In the genomic region with DNA sequence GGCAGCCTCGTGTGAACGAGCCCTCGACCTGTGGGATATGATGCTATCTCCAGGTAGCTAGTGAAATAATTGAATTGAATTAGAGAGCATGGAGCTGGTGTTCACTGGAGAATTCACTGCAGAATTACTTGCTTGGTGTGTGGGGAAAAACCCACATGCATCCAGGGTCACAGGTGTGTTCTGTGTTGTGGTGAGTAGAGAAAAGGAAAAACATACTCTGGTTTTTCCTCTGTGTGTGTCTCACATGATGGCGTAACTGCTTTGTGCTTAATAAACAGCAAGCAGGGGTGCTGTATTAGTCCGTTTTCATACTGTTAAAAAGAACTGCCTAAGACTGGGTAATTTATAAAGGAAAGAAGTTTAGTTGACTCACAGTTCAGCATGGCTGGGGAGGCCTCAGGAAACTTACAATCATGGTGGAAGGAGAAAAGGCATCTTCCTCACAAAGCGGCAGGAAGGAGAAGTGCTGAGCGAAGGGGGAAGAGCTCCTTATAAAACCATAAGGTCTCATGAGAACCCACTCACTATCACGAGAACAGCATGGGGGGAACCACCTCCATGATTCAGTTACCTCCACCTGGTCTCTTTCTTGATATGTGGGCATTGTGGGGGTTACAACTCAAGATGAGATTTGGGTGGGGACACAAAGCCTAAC, we compare ENCODE assay signal across 24 cellular contexts.
DNase-seq lines count a peak whose midpoint lies in the region; TF ChIP-seq lines count a peak whose summit lies in the region.
"Had no signal": no experiment of that assay in that cellular context is flagged by ENCODE, and none has a peak within 500 bp of the region (broad histone marks: within the 10 kb centered on the region; RNA-seq: fewer than 3 reads in every experiment).

No MANE protein-coding gene starts in this region.

- intact Hi-C loops in activated CD4-positive, alpha-beta memory T cell treated with anti-CD3 and anti-CD28 coated beads for 36 hours (cut with micrococcal nuclease), result no loop called here

- no peak overlapping the region for H3K4me3 Mint-ChIP-seq in activated CD4-positive, alpha-beta memory T cell treated with anti-CD3 and anti-CD28 coated beads for 36 hours
- no peak overlapping the region for H3K4me3 Mint-ChIP-seq in activated CD4-positive, alpha-beta memory T cell treated with anti-CD3 and anti-CD28 coated beads, Interleukin-2, amount 10 ng/mL, durations not matched to agents 7 days and 5 days
- no peak overlapping the region for H3K4me3 Mint-ChIP-seq in activated naive CD8-positive, alpha-beta T cell treated with anti-CD3 and anti-CD28 coated beads for 36 hours
- H3K4me3 Mint-ChIP-seq: natural killer cell treated with Interleukin-12 subunit alpha and Interleukin-12 subunit beta and Interleukin-15 and Interleukin-18, amount 100 ng/mL, for 72 hours had no signal

- H3K27ac ChIP-seq in KOPT-K1 (ENCODE audit: low read depth, low read length, poor library complexity, severe bottlenecking) (peak overlapping the region; percentile 57), neutrophil (peak overlapping the region; percentile 41), SJCRH30 (no peak overlapping the region)
- H3K27ac ChIP-seq: BLaER1, SK-N-MC, vagina had no signal

- H3K36me3 Mint-ChIP-seq in activated CD4-positive, alpha-beta memory T cell treated with anti-CD3 and anti-CD28 coated beads for 36 hours, result peaks cover 14% of the 10 kb centered on the region
- peaks cover 44% of the 10 kb centered on the region for H3K36me3 Mint-ChIP-seq in activated CD4-positive, alpha-beta memory T cell treated with anti-CD3 and anti-CD28 coated beads, Interleukin-2, amount 10 ng/mL, durations not matched to agents 7 days and 5 days (ENCODE audit: low read depth)
- H3K36me3 Mint-ChIP-seq in activated naive CD8-positive, alpha-beta T cell treated with anti-CD3 and anti-CD28 coated beads for 36 hours, result peaks cover 58% of the 10 kb centered on the region
- H3K36me3 Mint-ChIP-seq: natural killer cell treated with Interleukin-12 subunit alpha and Interleukin-12 subunit beta and Interleukin-15 and Interleukin-18, amount 100 ng/mL, for 72 hours had no signal

- H3K27me3 Mint-ChIP-seq in activated CD4-positive, alpha-beta memory T cell treated with anti-CD3 and anti-CD28 coated beads for 36 hours, result no peaks in the 10 kb centered on the region
- H3K27me3 Mint-ChIP-seq in activated CD4-positive, alpha-beta memory T cell treated with anti-CD3 and anti-CD28 coated beads, Interleukin-2, amount 10 ng/mL, durations not matched to agents 7 days and 5 days, result no peaks in the 10 kb centered on the region
- H3K27me3 Mint-ChIP-seq in activated naive CD8-positive, alpha-beta T cell treated with anti-CD3 and anti-CD28 coated beads for 36 hours, result no peaks in the 10 kb centered on the region
- H3K27me3 Mint-ChIP-seq: natural killer cell treated with Interleukin-12 subunit alpha and Interleukin-12 subunit beta and Interleukin-15 and Interleukin-18, amount 100 ng/mL, for 72 hours had no signal

- H3K4me1 ChIP-seq in neutrophil (ENCODE audit: control insufficient read depth in 1 of 2, insufficient read depth in 1 of 2, low read depth in 1 of 2, low read length in 1 of 2), result peaks cover 30 to 33% of the 10 kb centered on the region in 2 experiments
- no peaks in the 10 kb centered on the region for H3K4me1 ChIP-seq in SJCRH30

- no peak for TF ChIP-seq CTCF in neutrophil (IDR thresholded peaks at IDR 0.05)

- no peaks in the 10 kb centered on the region for H3K9me3 ChIP-seq in KOPT-K1 (ENCODE audit: insufficient read depth, low read length, poor library complexity, severe bottlenecking)
- no peaks in the 10 kb centered on the region for H3K9me3 ChIP-seq in neutrophil
- no peaks in the 10 kb centered on the region for H3K9me3 ChIP-seq in SJCRH30 (replicated peaks)
- H3K9me3 ChIP-seq: A549, BLaER1, vagina had no signal

- no peaks in the 10 kb centered on the region for H3K9me3 Mint-ChIP-seq in activated CD4-positive, alpha-beta memory T cell treated with anti-CD3 and anti-CD28 coated beads for 36 hours
- H3K9me3 Mint-ChIP-seq in activated CD4-positive, alpha-beta memory T cell treated with anti-CD3 and anti-CD28 coated beads, Interleukin-2, amount 10 ng/mL, durations not matched to agents 7 days and 5 days, result no peaks in the 10 kb centered on the region
- H3K9me3 Mint-ChIP-seq in activated naive CD8-positive, alpha-beta T cell treated with anti-CD3 and anti-CD28 coated beads for 36 hours, result no peaks in the 10 kb centered on the region
- H3K9me3 Mint-ChIP-seq: natural killer cell treated with Interleukin-12 subunit alpha and Interleukin-12 subunit beta and Interleukin-15 and Interleukin-18, amount 100 ng/mL, for 72 hours had no signal

- H3K27ac Mint-ChIP-seq in activated CD4-positive, alpha-beta memory T cell treated with anti-CD3 and anti-CD28 coated beads for 36 hours, result peak overlapping the region; percentile 28
- H3K27ac Mint-ChIP-seq in activated CD4-positive, alpha-beta memory T cell treated with anti-CD3 and anti-CD28 coated beads, Interleukin-2, amount 10 ng/mL, durations not matched to agents 7 days and 5 days, result no peak overlapping the region
- H3K27ac Mint-ChIP-seq in activated naive CD8-positive, alpha-beta T cell treated with anti-CD3 and anti-CD28 coated beads for 36 hours, result peak overlapping the region; percentile 77
- H3K27ac Mint-ChIP-seq: natural killer cell treated with Interleukin-12 subunit alpha and Interleukin-12 subunit beta and Interleukin-15 and Interleukin-18, amount 100 ng/mL, for 72 hours had no signal

- H3K27me3 ChIP-seq in neutrophil, result no peaks in the 10 kb centered on the region
- no peaks in the 10 kb centered on the region for H3K27me3 ChIP-seq in SJCRH30
- H3K27me3 ChIP-seq: BLaER1, vagina had no signal

- H3K36me3 ChIP-seq in KOPT-K1 (ENCODE audit: insufficient read depth, low read length) (peaks cover 16% of the 10 kb centered on the region; the same call in 1 of the 2 replicates), neutrophil (no peaks in the 10 kb centered on the region), SJCRH30 (no peaks in the 10 kb centered on the region; the same call in 1 of the 2 replicates)
- H3K36me3 ChIP-seq: vagina had no signal

- H3K4me3 ChIP-seq in neutrophil (ENCODE audit: low read depth in 1 of 2, low read length in 1 of 2) (no peak overlapping the region), SJCRH30 (no peak overlapping the region)
- H3K4me3 ChIP-seq: A549, BLaER1, GM12878, SK-N-MC, vagina had no signal

- no peak for DNase-seq in activated CD4-positive, alpha-beta memory T cell treated with anti-CD3 and anti-CD28 coated beads for 36 hours
- DNase-seq in activated CD4-positive, alpha-beta memory T cell treated with anti-CD3 and anti-CD28 coated beads, Interleukin-2, amount 10 ng/mL, durations not matched to agents 7 days and 5 days, result no peak
- DNase-seq in activated naive CD8-positive, alpha-beta T cell treated with anti-CD3 and anti-CD28 coated beads for 36 hours, result no peak
- DNase-seq in SHP77 (lab: John Stamatoyannopoulos, UW), result no peak
- DNase-seq in SJCRH30, result no peak
- no peak for DNase-seq in cortex of kidney (lab: John Stamatoyannopoulos, UW)
- DNase-seq: activated CD4-positive, alpha-beta T cell treated with anti-CD3 and anti-CD28 coated beads for 1 hour; caudate nucleus; DMS 273 treated with DMSO at 0.1 percent for 48 hours; effector CD4-positive, alpha-beta T cell; GF-D8; left cardiac atrium; NCI-H187; NCI-H226; stimulated activated CD4-positive, alpha-beta T cell treated with anti-CD3 and anti-CD28 coated beads, Interleukin-1b, Interleukin-23, amount 100 ng/mL, for 48 hours; T-helper 9 cell had no signal

- POLR2A ChIA-PET in activated CD4-positive, alpha-beta memory T cell treated with anti-CD3 and anti-CD28 coated beads for 36 hours (lab: Charles Lee), result interaction anchor here (0.5 kb wide), 1 partner anchor 35 kb away, joined by 3 read pairs; no protein-coding TSS in a partner anchor
- POLR2A ChIA-PET in activated CD4-positive, alpha-beta memory T cell treated with anti-CD3 and anti-CD28 coated beads, Interleukin-2, amount 10 ng/mL, durations not matched to agents 7 days and 5 days (lab: Charles Lee), result interaction anchor here (1.0 kb wide), 1 partner anchor 35 kb away, joined by 3 read pairs; no protein-coding TSS in a partner anchor

- CTCF ChIA-PET in activated CD4-positive, alpha-beta memory T cell treated with anti-CD3 and anti-CD28 coated beads for 36 hours (lab: Charles Lee), result no interaction called here
- CTCF ChIA-PET in activated CD4-positive, alpha-beta memory T cell treated with anti-CD3 and anti-CD28 coated beads, Interleukin-2, amount 10 ng/mL, durations not matched to agents 7 days and 5 days (lab: Charles Lee), result no interaction called here

- peaks cover 47% of the 10 kb centered on the region for H3K4me1 Mint-ChIP-seq in activated CD4-positive, alpha-beta memory T cell treated with anti-CD3 and anti-CD28 coated beads for 36 hours (ENCODE audit: low read depth)
- peaks cover 37% of the 10 kb centered on the region for H3K4me1 Mint-ChIP-seq in activated CD4-positive, alpha-beta memory T cell treated with anti-CD3 and anti-CD28 coated beads, Interleukin-2, amount 10 ng/mL, durations not matched to agents 7 days and 5 days
- peaks cover 45% of the 10 kb centered on the region for H3K4me1 Mint-ChIP-seq in activated naive CD8-positive, alpha-beta T cell treated with anti-CD3 and anti-CD28 coated beads for 36 hours
